ENCODE assay signal across 21 cellular contexts in the genomic region with DNA sequence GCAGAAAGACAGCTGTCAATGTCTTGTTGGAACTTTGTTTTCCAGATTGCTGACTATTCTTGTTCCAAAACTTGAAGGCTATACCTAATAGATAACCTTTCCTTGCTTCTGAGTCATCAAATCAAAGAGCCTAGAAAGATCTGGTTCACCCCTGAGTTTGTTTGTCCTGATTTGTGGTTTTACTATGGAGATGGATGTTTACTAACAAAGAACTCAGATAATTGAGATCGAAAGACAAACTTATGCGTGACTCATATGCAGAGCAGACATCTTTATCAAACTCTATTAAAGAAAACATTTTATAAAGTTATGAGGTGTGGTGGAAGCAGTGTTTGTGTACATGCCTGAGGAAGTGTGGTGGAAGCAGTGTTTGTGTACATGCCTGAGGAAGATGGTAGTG.
"Had no signal": no experiment of that assay in that cellular context is flagged by ENCODE, and none has a peak within 500 bp of the region (broad histone marks: within the 10 kb centered on the region; RNA-seq: fewer than 3 reads in every experiment).

No MANE protein-coding gene starts in this region.

- DNase-seq: effector memory CD8-positive, alpha-beta T cell; foreskin melanocyte; head of caudate nucleus; kidney; left cardiac atrium; left ventricle myocardium inferior; lower lobe of right lung; mucosa of descending colon; naive thymus-derived CD8-positive, alpha-beta T cell; stimulated activated CD4-positive, alpha-beta T cell treated with anti-CD3 and anti-CD28 coated beads, Interleukin-2, amount 100 ng/mL, for 48 hours; stimulated activated naive CD4-positive, alpha-beta T cell treated with Interleukin-2 at 50 U/mL for 16 hours; trophoblast cell; uterus had no signal

- H2AFZ ChIP-seq: hepatocyte had no signal

- H3K27ac ChIP-seq: epithelial cell of prostate, esophagus muscularis mucosa, hepatocyte, left ventricle myocardium inferior, lower lobe of right lung, neutrophil, right atrium auricular region, uterus had no signal

- H3K4me3 Mint-ChIP-seq: dendritic cell treated with granulocyte-macrophage colony-stimulating factor and Interleukin-4, amounts not matched to agents 40 ng/mL and 50 ng/mL, for 4 days; effector memory CD8-positive, alpha-beta T cell; naive thymus-derived CD8-positive, alpha-beta T cell had no signal

- H3K4me2 ChIP-seq: hepatocyte, smooth muscle cell had no signal

- FAIRE-seq: colon, kidney had no signal

- H3K4me3 ChIP-seq: esophagus muscularis mucosa, hepatocyte, left ventricle myocardium inferior, lower lobe of right lung, mucosa of descending colon, right atrium auricular region, smooth muscle cell, uterus had no signal

- H3K27me3 Mint-ChIP-seq: dendritic cell treated with granulocyte-macrophage colony-stimulating factor and Interleukin-4, amounts not matched to agents 40 ng/mL and 50 ng/mL, for 4 days; effector memory CD8-positive, alpha-beta T cell; naive thymus-derived CD8-positive, alpha-beta T cell had no signal

- H3K4me1 ChIP-seq: left ventricle myocardium inferior, lower lobe of right lung, right atrium auricular region, uterus had no signal

- H3K79me2 ChIP-seq: hepatocyte had no signal

- H3K36me3 ChIP-seq: esophagus muscularis mucosa, left ventricle myocardium inferior, lower lobe of right lung, neutrophil, right atrium auricular region, uterus had no signal

- H3K27me3 ChIP-seq: esophagus muscularis mucosa, hepatocyte, neutrophil, right atrium auricular region, uterus had no signal

- H3K9me3 ChIP-seq: neutrophil, uterus had no signal

- H3K27ac Mint-ChIP-seq: dendritic cell treated with granulocyte-macrophage colony-stimulating factor and Interleukin-4, amounts not matched to agents 40 ng/mL and 50 ng/mL, for 4 days; effector memory CD8-positive, alpha-beta T cell; naive thymus-derived CD8-positive, alpha-beta T cell had no signal

- ATAC-seq: effector memory CD8-positive, alpha-beta T cell; left cardiac atrium; lower lobe of right lung; mucosa of descending colon; naive thymus-derived CD8-positive, alpha-beta T cell had no signal
